In the genomic region with DNA sequence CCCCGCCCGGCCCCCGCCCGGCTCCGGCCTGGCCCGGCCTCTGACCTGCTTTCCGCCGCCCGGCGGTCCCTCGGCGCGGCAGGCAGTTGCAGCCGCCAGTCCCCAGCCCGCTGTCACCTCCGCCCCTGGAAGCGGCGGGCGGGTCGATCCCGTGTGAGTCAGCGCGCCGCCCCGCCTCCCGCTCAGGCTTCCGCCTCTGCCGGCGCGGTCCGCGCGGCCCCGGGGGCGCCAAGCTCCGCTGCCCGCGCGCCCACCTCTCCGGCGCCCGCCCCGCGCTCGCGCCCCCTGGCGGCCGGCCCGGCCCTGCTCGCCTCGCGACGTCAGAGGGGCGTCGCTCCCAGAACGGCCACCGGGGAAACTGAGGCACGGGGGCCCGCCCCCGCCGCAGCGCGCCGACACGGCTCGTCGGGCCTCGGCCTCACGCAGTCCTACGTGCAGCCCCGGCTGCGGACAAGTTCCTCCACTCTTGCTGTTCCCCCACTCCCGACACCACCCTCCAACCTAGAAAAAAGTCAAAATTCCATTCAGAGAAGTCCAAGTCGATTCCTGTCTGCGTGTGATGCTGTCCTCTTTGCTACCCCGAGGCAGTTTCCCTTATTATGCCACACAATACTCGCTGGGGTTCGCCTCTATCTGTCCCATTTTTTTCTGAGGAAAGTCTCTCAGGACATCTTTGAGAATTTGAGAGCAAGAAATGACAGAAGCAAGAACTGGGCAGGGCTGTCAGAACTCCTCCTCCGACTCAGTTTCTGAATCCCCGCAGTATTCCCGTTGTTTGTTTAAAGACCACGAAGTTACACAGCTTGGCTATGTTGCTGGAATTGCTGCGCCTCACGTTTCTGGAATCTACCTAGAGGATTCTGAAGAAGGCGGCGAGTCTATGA, we compare ENCODE assay signal across 8 cellular contexts.
DNase-seq lines count a peak whose midpoint lies in the region; ATAC-seq lines count a peak whose summit lies in the region.

A gene with protein sequence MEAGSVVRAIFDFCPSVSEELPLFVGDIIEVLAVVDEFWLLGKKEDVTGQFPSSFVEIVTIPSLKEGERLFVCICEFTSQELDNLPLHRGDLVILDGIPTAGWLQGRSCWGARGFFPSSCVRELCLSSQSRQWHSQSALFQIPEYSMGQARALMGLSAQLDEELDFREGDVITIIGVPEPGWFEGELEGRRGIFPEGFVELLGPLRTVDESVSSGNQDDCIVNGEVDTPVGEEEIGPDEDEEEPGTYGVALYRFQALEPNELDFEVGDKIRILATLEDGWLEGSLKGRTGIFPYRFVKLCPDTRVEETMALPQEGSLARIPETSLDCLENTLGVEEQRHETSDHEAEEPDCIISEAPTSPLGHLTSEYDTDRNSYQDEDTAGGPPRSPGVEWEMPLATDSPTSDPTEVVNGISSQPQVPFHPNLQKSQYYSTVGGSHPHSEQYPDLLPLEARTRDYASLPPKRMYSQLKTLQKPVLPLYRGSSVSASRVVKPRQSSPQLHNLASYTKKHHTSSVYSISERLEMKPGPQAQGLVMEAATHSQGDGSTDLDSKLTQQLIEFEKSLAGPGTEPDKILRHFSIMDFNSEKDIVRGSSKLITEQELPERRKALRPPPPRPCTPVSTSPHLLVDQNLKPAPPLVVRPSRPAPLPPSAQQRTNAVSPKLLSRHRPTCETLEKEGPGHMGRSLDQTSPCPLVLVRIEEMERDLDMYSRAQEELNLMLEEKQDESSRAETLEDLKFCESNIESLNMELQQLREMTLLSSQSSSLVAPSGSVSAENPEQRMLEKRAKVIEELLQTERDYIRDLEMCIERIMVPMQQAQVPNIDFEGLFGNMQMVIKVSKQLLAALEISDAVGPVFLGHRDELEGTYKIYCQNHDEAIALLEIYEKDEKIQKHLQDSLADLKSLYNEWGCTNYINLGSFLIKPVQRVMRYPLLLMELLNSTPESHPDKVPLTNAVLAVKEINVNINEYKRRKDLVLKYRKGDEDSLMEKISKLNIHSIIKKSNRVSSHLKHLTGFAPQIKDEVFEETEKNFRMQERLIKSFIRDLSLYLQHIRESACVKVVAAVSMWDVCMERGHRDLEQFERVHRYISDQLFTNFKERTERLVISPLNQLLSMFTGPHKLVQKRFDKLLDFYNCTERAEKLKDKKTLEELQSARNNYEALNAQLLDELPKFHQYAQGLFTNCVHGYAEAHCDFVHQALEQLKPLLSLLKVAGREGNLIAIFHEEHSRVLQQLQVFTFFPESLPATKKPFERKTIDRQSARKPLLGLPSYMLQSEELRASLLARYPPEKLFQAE (N-terminal part only) (minus strand): TSS at position 155 of the 884 bp plus-strand sequence. CDS start 37,823 bp downstream, outside the sequence.

- peak within 1 kb of the TSS; percentile 26 for H3K27ac ChIP-seq in caudate nucleus (ENCODE audit: low read depth, low read length)

- peak; percentile 22 to 52 for DNase-seq in NCI-H524 (lab: John Stamatoyannopoulos, UW)
- DNase-seq in NCI-H524 treated with DMSO at 0.1 percent for 48 hours (lab: John Stamatoyannopoulos, UW), result no peak
- DNase-seq in NCI-H1694 (lab: John Stamatoyannopoulos, UW), result peak; percentile 36
- DNase-seq in activated CD4-positive, CD25-positive, alpha-beta regulatory T cell (lab: John Stamatoyannopoulos, UW), result peak; percentile 57 to 73 (median 68)
- DNase-seq in caudate nucleus (lab: John Stamatoyannopoulos, UW), result peak in 52 of 61 donors; percentile 3 to 84 (median 46)
- peak; percentile 92 for DNase-seq in islet precursor cell
- DNase-seq in stimulated activated CD4-positive, alpha-beta T cell treated with anti-CD3 and anti-CD28 coated beads, Interleukin-12 subunit alpha, Interleukin-12 subunit beta, amount 100 ng/mL, for 4 hours, result peak; percentile 82

- ATAC-seq in HG02798 (IDR thresholded peaks at IDR 0.05; ENCODE audit: poor library complexity, unreplicated experiment), result peak; percentile 82
